1 cellular context compared by ENCODE assay signal in genomic region chr1:39789571-39790110, GRCh38.
TF ChIP-seq lines count a peak whose summit lies in the region.

No MANE protein-coding gene starts in this region.

TF ChIP-seq in SK-N-SH treated with all-trans-retinoic acid at 6 μM for 48 hours, 23 proteins besides CTCF, POLR2A, EP300 and RAD21 (continued from another document):
- TF ChIP-seq SNAI2 (CRISPR knock-in tag; IDR thresholded peaks at IDR 0.05): no peak
- TF ChIP-seq POU6F1 (CRISPR knock-in tag; IDR thresholded peaks at IDR 0.05; ENCODE audit: borderline replicate concordance, low read depth): no peak
- TF ChIP-seq CSDC2 (CRISPR knock-in tag; IDR thresholded peaks at IDR 0.05): no peak
- TF ChIP-seq ZNF565 (CRISPR knock-in tag; conservative IDR thresholded peaks at IDR 0.05; ENCODE audit: low read depth): no peak
- TF ChIP-seq ARNTL (CRISPR knock-in tag; IDR thresholded peaks at IDR 0.05; ENCODE audit: borderline replicate concordance, low read depth): no peak
- no peak for TF ChIP-seq ZFP30 (CRISPR knock-in tag; IDR thresholded peaks at IDR 0.05)
- no peak for TF ChIP-seq OSR1 (CRISPR knock-in tag; IDR thresholded peaks at IDR 0.05)
